Comparison of ENCODE assay signal across 1 cellular context in the genomic region with DNA sequence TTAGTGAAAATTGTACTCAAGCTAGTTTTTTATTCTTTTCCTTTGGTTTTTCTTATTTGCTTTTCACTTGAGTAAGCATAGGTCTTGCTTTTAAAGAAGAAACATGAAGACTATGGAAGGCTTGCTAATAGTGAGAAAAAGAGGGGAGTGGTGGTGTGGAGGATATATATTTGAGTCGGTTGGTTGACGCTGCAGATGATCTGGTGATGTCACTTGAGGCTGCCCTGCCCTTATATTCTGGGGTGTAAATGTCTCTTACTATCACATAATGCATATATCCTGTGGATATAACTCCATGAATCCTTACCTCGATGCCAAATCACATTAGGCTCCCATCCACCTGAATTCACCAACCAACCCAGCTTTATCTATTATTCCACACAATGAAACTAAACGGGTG.
TF ChIP-seq lines count a peak whose summit lies in the region.

No MANE protein-coding gene starts in this region.

TF ChIP-seq in IMR-90, 13 proteins besides CTCF, POLR2A, EP300 and RAD21 (continued from another document):
- TF ChIP-seq RFX5 (IDR thresholded peaks at IDR 0.05; ENCODE audit: low read depth, low read length), result no peak
- no peak for TF ChIP-seq BHLHE40 (IDR thresholded peaks at IDR 0.05; ENCODE audit: low read depth, low read length)
- no peak for TF ChIP-seq CEBPB (IDR thresholded peaks at IDR 0.05; ENCODE audit: low read depth, low read length)
